ENCODE assay signal across 8 cellular contexts in genomic region chr22:19759459-19759993, GRCh38. TPM values are rescaled to one million over a fixed set of nuclear protein-coding genes. Genes with fewer than 3 reads are reported as not detected.
DNase-seq lines count a peak whose midpoint lies in the region; ATAC-seq, FAIRE-seq and TF ChIP-seq lines count a peak whose summit lies in the region.

No MANE protein-coding gene starts in this region.

- POLR2A ChIA-PET in WTC11 (lab: Charles Lee) = no interaction called here

- no peak for DNase-seq in activated naive CD4-positive, alpha-beta T cell treated with anti-CD3 and anti-CD28 coated beads, Interleukin-2, amount 10 ng/mL, durations not matched to agents 7 days and 5 days
- DNase-seq in activated naive CD4-positive, alpha-beta T cell treated with anti-CD3 and anti-CD28 coated beads, Interleukin-2, amount 50 U/mL, for 16 hours = no peak
- DNase-seq in WTC11 (ENCODE audit: low spot score) (peak; percentile 52), hepatocyte (ENCODE audit: low spot score) (no peak), urothelium cell line (ENCODE audit: low spot score) (no peak)
- no peak for DNase-seq in stimulated activated naive B cell treated with anti-CD40 and anti-IgM and Interleukin-4, amounts not matched to agents 10 μg/mL and 1 μg/mL and 100 μg/mL, for 72 hours
- no peak for DNase-seq in NK-92 treated with Interleukin-12 subunit alpha and Interleukin-12 subunit beta, amount 100 ng/mL, for 24 hours (lab: John Stamatoyannopoulos, UW)

- WGBS in hepatocyte (ENCODE audit: low lambda C conversion rate, missing lambda C conversion rate) = 4% methylated on average over 30 of the region's 35 CpGs

- no peaks in the 10 kb centered on the region for H3K79me2 ChIP-seq in hepatocyte

- peaks cover 28% of the 10 kb centered on the region for H3K4me1 Mint-ChIP-seq in activated naive CD4-positive, alpha-beta T cell treated with anti-CD3 and anti-CD28 coated beads, Interleukin-2, amount 10 ng/mL, durations not matched to agents 7 days and 5 days
- H3K4me1 Mint-ChIP-seq in WTC11 = peaks cover 36% of the 10 kb centered on the region
- peaks cover 35 to 60% of the 10 kb centered on the region in 2 donors for H3K4me1 Mint-ChIP-seq in stimulated activated naive B cell treated with anti-CD40 and anti-IgM and Interleukin-4, amounts not matched to agents 10 μg/mL and 1 μg/mL and 100 μg/mL, for 72 hours

- no peaks in the 10 kb centered on the region for H3K36me3 ChIP-seq in hepatocyte (replicated peaks; ENCODE audit: insufficient read depth, low read depth)

- peaks cover 6% of the 10 kb centered on the region for H4K20me1 ChIP-seq in hepatocyte (ENCODE audit: insufficient read depth, poor library complexity, severe bottlenecking)

- peaks cover 93% of the 10 kb centered on the region for H3K27me3 ChIP-seq in hepatocyte

- CTCF ChIA-PET in activated naive CD4-positive, alpha-beta T cell treated with anti-CD3 and anti-CD28 coated beads, Interleukin-2, amount 10 ng/mL, durations not matched to agents 7 days and 5 days (lab: Charles Lee) = interaction anchor here (1.8 to 6.9 kb wide), 3 partner anchors 20 to 153 kb away, joined by 5 to 46 read pairs (median 5); no protein-coding TSS in a partner anchor
- CTCF ChIA-PET in WTC11 (lab: Charles Lee) = interaction anchor here (0.7 to 2.3 kb wide), 4 partner anchors 13 to 36 kb away, joined by 3 to 18 read pairs (median 6); partner anchors contain the start of gene GP1BB

- peaks cover 97% of the 10 kb centered on the region for H3K27me3 Mint-ChIP-seq in activated naive CD4-positive, alpha-beta T cell treated with anti-CD3 and anti-CD28 coated beads, Interleukin-2, amount 10 ng/mL, durations not matched to agents 7 days and 5 days
- peaks cover 90% of the 10 kb centered on the region for H3K27me3 Mint-ChIP-seq in WTC11 (ENCODE audit: low read depth)
- peaks cover 72 to 89% of the 10 kb centered on the region in 2 donors for H3K27me3 Mint-ChIP-seq in stimulated activated naive B cell treated with anti-CD40 and anti-IgM and Interleukin-4, amounts not matched to agents 10 μg/mL and 1 μg/mL and 100 μg/mL, for 72 hours

- peak overlapping the region; percentile 55 for H3K4me3 Mint-ChIP-seq in activated naive CD4-positive, alpha-beta T cell treated with anti-CD3 and anti-CD28 coated beads, Interleukin-2, amount 10 ng/mL, durations not matched to agents 7 days and 5 days
- H3K4me3 Mint-ChIP-seq in WTC11 = peak overlapping the region; percentile 67
- H3K4me3 Mint-ChIP-seq in stimulated activated naive B cell treated with anti-CD40 and anti-IgM and Interleukin-4, amounts not matched to agents 10 μg/mL and 1 μg/mL and 100 μg/mL, for 72 hours = peak overlapping the region; percentile 86 to 89

- no peaks in the 10 kb centered on the region for H3K9me3 ChIP-seq in hepatocyte (ENCODE audit: low read depth)

- ATAC-seq in WTC11 (peak; percentile 1; the same call in 1 of the 2 replicates), GM21390 (IDR thresholded peaks at IDR 0.05; ENCODE audit: unreplicated experiment) (no peak)
- ATAC-seq in stimulated activated naive B cell treated with anti-CD40 and anti-IgM and Interleukin-4, amounts not matched to agents 10 μg/mL and 1 μg/mL and 100 μg/mL, for 72 hours (replicated peaks) = no peak

- H3K27ac ChIP-seq in hepatocyte = no peak overlapping the region

- H3K27ac Mint-ChIP-seq in activated naive CD4-positive, alpha-beta T cell treated with anti-CD3 and anti-CD28 coated beads, Interleukin-2, amount 10 ng/mL, durations not matched to agents 7 days and 5 days = peak overlapping the region; percentile 62
- H3K27ac Mint-ChIP-seq in WTC11 = peak overlapping the region; percentile 37; the same call in 1 of the 2 replicates
- H3K27ac Mint-ChIP-seq in stimulated activated naive B cell treated with anti-CD40 and anti-IgM and Interleukin-4, amounts not matched to agents 10 μg/mL and 1 μg/mL and 100 μg/mL, for 72 hours = peak overlapping the region; percentile 84

- no peaks in the 10 kb centered on the region for H3K9me2 ChIP-seq in hepatocyte (replicated peaks; ENCODE audit: insufficient read depth)

- no peak for TF ChIP-seq CTCF in WTC11 (IDR thresholded peaks at IDR 0.05)
- TF ChIP-seq CTCF in hepatocyte (IDR thresholded peaks at IDR 0.05; ENCODE audit: poor library complexity) = no peak

- H3K4me2 ChIP-seq in hepatocyte = peak overlapping the region; percentile 69

- H3K9me3 Mint-ChIP-seq in activated naive CD4-positive, alpha-beta T cell treated with anti-CD3 and anti-CD28 coated beads, Interleukin-2, amount 10 ng/mL, durations not matched to agents 7 days and 5 days = no peaks in the 10 kb centered on the region
- no peaks in the 10 kb centered on the region for H3K9me3 Mint-ChIP-seq in WTC11
- no peaks in the 10 kb centered on the region for H3K9me3 Mint-ChIP-seq in stimulated activated naive B cell treated with anti-CD40 and anti-IgM and Interleukin-4, amounts not matched to agents 10 μg/mL and 1 μg/mL and 100 μg/mL, for 72 hours

- H3K4me1 ChIP-seq in hepatocyte (ENCODE audit: insufficient read depth) = peaks cover 10% of the 10 kb centered on the region

- no peak for FAIRE-seq in urothelium cell line (lab: Jason Lieb, UNC)

- H3K36me3 Mint-ChIP-seq in activated naive CD4-positive, alpha-beta T cell treated with anti-CD3 and anti-CD28 coated beads, Interleukin-2, amount 10 ng/mL, durations not matched to agents 7 days and 5 days = no peaks in the 10 kb centered on the region
- H3K36me3 Mint-ChIP-seq in WTC11 = no peaks in the 10 kb centered on the region
- H3K36me3 Mint-ChIP-seq in stimulated activated naive B cell treated with anti-CD40 and anti-IgM and Interleukin-4, amounts not matched to agents 10 μg/mL and 1 μg/mL and 100 μg/mL, for 72 hours = peaks cover 4 to 8% of the 10 kb centered on the region in 2 donors

- no peak overlapping the region for H3K4me3 ChIP-seq in hepatocyte

- no peak overlapping the region for H2AFZ ChIP-seq in hepatocyte

TF ChIP-seq in WTC11, 78 proteins besides CTCF, POLR2A, EP300 and RAD21 (continues in another document):
- TF ChIP-seq HMGA2 (CRISPR knock-in tag; IDR thresholded peaks at IDR 0.05) (no peak), OVOL2 (CRISPR knock-in tag; IDR thresholded peaks at IDR 0.05; ENCODE audit: borderline replicate concordance) (no peak), JUN (CRISPR knock-in tag; IDR thresholded peaks at IDR 0.05) (no peak), HMGXB4 (CRISPR knock-in tag; IDR thresholded peaks at IDR 0.05) (no peak), ATF2 (CRISPR knock-in tag; IDR thresholded peaks at IDR 0.05; ENCODE audit: borderline replicate concordance, low read depth) (no peak), ATF1 (CRISPR knock-in tag; IDR thresholded peaks at IDR 0.05) (no peak), FOXK1 (CRISPR knock-in tag; IDR thresholded peaks at IDR 0.05) (no peak), ZSCAN18 (CRISPR knock-in tag; IDR thresholded peaks at IDR 0.05) (no peak)

RNA-seq across cellular contexts. Expression of gene TBX1, which starts 1.1 kb away (rescaled TPM):
- 7.9 to 12.8 TPM (median 9.3 TPM) in 3 replicates for total RNA-seq in WTC11 (2021)
- total RNA-seq in hepatocyte = not detected in 2 replicates
- 0.07 and 1.1 TPM in 2 replicates for polyA plus RNA-seq in hepatocyte

RNA-seq across cellular contexts. Expression of gene GP1BB, which starts 36.2 kb away (rescaled TPM):
- total RNA-seq in WTC11 (2021) (1.4 to 4.3 TPM (median 3.3 TPM) in 3 replicates), hepatocyte (1.0 and 2.5 TPM in 2 replicates)
- 2.4 and 2.8 TPM in 2 replicates for polyA plus RNA-seq in hepatocyte

RNA-seq across cellular contexts. Expression of gene SEPTIN5, which starts 45.2 kb away (rescaled TPM):
- total RNA-seq in WTC11 (2021) (12.6 to 22.4 TPM (median 15.2 TPM) in 3 replicates), hepatocyte (4.3 and 10.0 TPM in 2 replicates)
- polyA plus RNA-seq in hepatocyte = 9.4 and 9.7 TPM in 2 replicates
